ENCODE assay signal across 23 cellular contexts in genomic region chr6:69018911-69019310, GRCh38.
"Had no signal": no experiment of that assay in that cellular context is flagged by ENCODE, and none has a peak within 500 bp of the region (broad histone marks: within the 10 kb centered on the region; RNA-seq: fewer than 3 reads in every experiment).

No MANE protein-coding gene starts in this region.

- H3K4me3 ChIP-seq: pancreas, prostate gland, right lobe of liver, sigmoid colon, stomach, thoracic aorta, thyroid gland, tibial nerve, upper lobe of left lung, vagina had no signal

- H3K36me3 ChIP-seq: neutrophil, pancreas, prostate gland, right lobe of liver, sigmoid colon, stomach, thoracic aorta, thyroid gland, tibial nerve, upper lobe of left lung, vagina had no signal

- H3K27ac ChIP-seq: neutrophil, pancreas, prostate gland, right lobe of liver, sigmoid colon, stomach, thoracic aorta, thyroid gland, tibial nerve, upper lobe of left lung, vagina had no signal

- H3K9me3 ChIP-seq: neutrophil, pancreas, prostate gland, right lobe of liver, sigmoid colon, stomach, thoracic aorta, thyroid gland, tibial nerve, upper lobe of left lung, vagina had no signal

- FAIRE-seq: pancreas, small intestine, urothelium cell line had no signal

- H3K27me3 ChIP-seq: neutrophil, pancreas, right lobe of liver, sigmoid colon, stomach, thyroid gland, tibial nerve, upper lobe of left lung, vagina had no signal

- H3K4me1 ChIP-seq: pancreas, prostate gland, right lobe of liver, sigmoid colon, stomach, thyroid gland, tibial nerve, upper lobe of left lung, vagina had no signal

- DNase-seq: nephron progenitor cell; nucleus accumbens; pancreas; right cardiac atrium; right lobe of liver; sigmoid colon; small intestine; stimulated activated CD4-positive, alpha-beta T cell treated with anti-CD3 and anti-CD28 coated beads, Interleukin-15, amount 100 ng/mL, for 24 hours; stimulated activated CD4-positive, alpha-beta T cell treated with anti-CD3 and anti-CD28 coated beads, Interleukin-2, amount 100 ng/mL, for 24 hours; stimulated activated CD4-positive, alpha-beta T cell treated with anti-CD3 and anti-CD28 coated beads, Interleukin-2, amount 100 ng/mL, for 48 hours; stimulated activated CD4-positive, alpha-beta T cell treated with anti-CD3 and anti-CD28 coated beads, Interleukin-4, amount 100 ng/mL, for 24 hours; stimulated activated naive B cell treated with anti-CD40 and anti-IgM and Interleukin-4, amounts not matched to agents 10 μg/mL and 1 μg/mL and 100 μg/mL, for 72 hours; stimulated activated naive CD4-positive, alpha-beta T cell treated with Interleukin-2 at 50 U/mL for 16 hours; stomach; thyroid gland; trophoblast cell; upper lobe of left lung had no signal
